ENCODE assay signal across 15 cellular contexts in genomic region chr4:111450867-111451266, GRCh38.
DNase-seq lines count a peak whose midpoint lies in the region; ATAC-seq and TF ChIP-seq lines count a peak whose summit lies in the region.
"Had no signal": no experiment of that assay in that cellular context is flagged by ENCODE, and none has a peak within 500 bp of the region (broad histone marks: within the 10 kb centered on the region; RNA-seq: fewer than 3 reads in every experiment).

No MANE protein-coding gene starts in this region.

- H3K36me3 Mint-ChIP-seq in CD4-positive, alpha-beta memory T cell, result no peaks in the 10 kb centered on the region

- ATAC-seq in GM18870 (IDR thresholded peaks at IDR 0.05; ENCODE audit: unreplicated experiment), result peak; percentile 47
- no peak for ATAC-seq in psoas muscle
- no peak for ATAC-seq in GM19395 (IDR thresholded peaks at IDR 0.05; ENCODE audit: unreplicated experiment)

- H3K27me3 Mint-ChIP-seq in CD4-positive, alpha-beta memory T cell, result no peaks in the 10 kb centered on the region
- H3K27me3 Mint-ChIP-seq: B cell; CD4-positive, alpha-beta T cell had no signal

- H3K4me1 Mint-ChIP-seq in CD4-positive, alpha-beta memory T cell, result no peaks in the 10 kb centered on the region
- H3K4me1 Mint-ChIP-seq: B cell had no signal

- H3K14ac ChIP-seq in mesenchymal stem cell (ENCODE audit: low read length in 2 of 2), result no peak overlapping the region

- H3K27me3 ChIP-seq in mesenchymal stem cell (ENCODE audit: control insufficient read depth in 1 of 2, insufficient read depth in 1 of 2, low read length in 2 of 2) (no peaks in the 10 kb centered on the region), psoas muscle (ENCODE audit: insufficient read depth in 3 of 3, low read length in 2 of 3) (no peaks in the 10 kb centered on the region)
- H3K27me3 ChIP-seq in CD4-positive, alpha-beta memory T cell (ENCODE audit: insufficient read depth, low read length), result no peaks in the 10 kb centered on the region

- no peak overlapping the region for H2AFZ ChIP-seq in mesenchymal stem cell (ENCODE audit: low read depth, low read length)

- H3K9me3 ChIP-seq in mesenchymal stem cell (ENCODE audit: control insufficient read depth, low read length), result no peaks in the 10 kb centered on the region
- H3K9me3 ChIP-seq in CD4-positive, alpha-beta memory T cell (ENCODE audit: control insufficient read depth in 1 of 2, low read length in 2 of 2), result no peaks in the 10 kb centered on the region
- H3K9me3 ChIP-seq in psoas muscle, result no peaks in the 10 kb centered on the region

- no peak overlapping the region for H3K4ac ChIP-seq in mesenchymal stem cell (ENCODE audit: low read depth in 1 of 2, low read length in 2 of 2)

- intact Hi-C loops in CD4-positive, alpha-beta memory T cell (cut with micrococcal nuclease), result no loop called here
- intact Hi-C loops in psoas muscle (cut with DNase I), result no loop called here

- CTCF ChIA-PET in CD4-positive, alpha-beta memory T cell (lab: Charles Lee; ENCODE audit: partially characterized antibody), result no interaction called here

- H3K36me3 ChIP-seq in mesenchymal stem cell (ENCODE audit: control insufficient read depth in 1 of 2, insufficient read depth in 2 of 2, low read depth in 1 of 2, low read length in 2 of 2) (no peaks in the 10 kb centered on the region), psoas muscle (ENCODE audit: insufficient read depth in 1 of 2, low read depth in 1 of 2) (no peaks in the 10 kb centered on the region)
- H3K36me3 ChIP-seq in CD4-positive, alpha-beta memory T cell (ENCODE audit: insufficient read depth, low read length), result no peaks in the 10 kb centered on the region

- H3K27ac ChIP-seq in mesenchymal stem cell (ENCODE audit: low read length, poor library complexity, severe bottlenecking) (no peak overlapping the region), psoas muscle (no peak overlapping the region)
- H3K27ac ChIP-seq in CD4-positive, alpha-beta memory T cell (ENCODE audit: low read depth, low read length), result no peak overlapping the region
- H3K27ac ChIP-seq: KMS-11 had no signal

- H4K91ac ChIP-seq in mesenchymal stem cell (ENCODE audit: low read length), result no peak overlapping the region

- peaks cover 0 to 10% (median 1%) of the 10 kb centered on the region in 8 donors for H3K9me3 Mint-ChIP-seq in CD4-positive, alpha-beta memory T cell

- H3K4me1 ChIP-seq in mesenchymal stem cell (ENCODE audit: control insufficient read depth, insufficient read depth, low read depth, low read length), result no peaks in the 10 kb centered on the region
- H3K4me1 ChIP-seq in CD4-positive, alpha-beta memory T cell (ENCODE audit: insufficient read depth, low read length), result no peaks in the 10 kb centered on the region
- no peaks in the 10 kb centered on the region for H3K4me1 ChIP-seq in psoas muscle

- TF ChIP-seq CTCF in epithelial cell of esophagus (IDR thresholded peaks at IDR 0.05; ENCODE audit: insufficient read depth, low read depth, low read length, missing control alignments) (no peak), psoas muscle (IDR thresholded peaks at IDR 0.05) (no peak)

- H2BK120ac ChIP-seq in mesenchymal stem cell (ENCODE audit: low read depth, low read length), result no peak overlapping the region

- H3K4me3 Mint-ChIP-seq in CD4-positive, alpha-beta memory T cell, result no peak overlapping the region
- H3K4me3 Mint-ChIP-seq: B cell; CD4-positive, alpha-beta T cell had no signal

- no peak overlapping the region for H2BK5ac ChIP-seq in mesenchymal stem cell (ENCODE audit: low read depth, low read length, poor library complexity, severe bottlenecking)

- no peak overlapping the region for H2AK5ac ChIP-seq in mesenchymal stem cell (ENCODE audit: low read length, severe bottlenecking)

- no peak overlapping the region for H3K18ac ChIP-seq in mesenchymal stem cell (ENCODE audit: low read depth in 1 of 2, low read length in 2 of 2)

- no peak overlapping the region for H3K9ac ChIP-seq in mesenchymal stem cell (ENCODE audit: low read length)
- H3K9ac ChIP-seq: KMS-11 had no signal

- H3K4me3 ChIP-seq in epithelial cell of esophagus (ENCODE audit: low read length) (no peak overlapping the region), mesenchymal stem cell (ENCODE audit: insufficient read depth in 1 of 2, low read depth in 1 of 2, low read length in 2 of 2) (no peak overlapping the region), psoas muscle (no peak overlapping the region)
- no peak overlapping the region for H3K4me3 ChIP-seq in CD4-positive, alpha-beta memory T cell (ENCODE audit: low read length in 2 of 2)

- POLR2A ChIA-PET in CD4-positive, alpha-beta memory T cell (lab: Charles Lee; ENCODE audit: partially characterized antibody), result no interaction called here

- no peak overlapping the region for H2BK12ac ChIP-seq in mesenchymal stem cell (ENCODE audit: low read length in 2 of 2)

- no peak overlapping the region for H3K23ac ChIP-seq in mesenchymal stem cell (ENCODE audit: low read length in 2 of 2)

- no peak overlapping the region for H4K8ac ChIP-seq in mesenchymal stem cell (ENCODE audit: low read length)

- peak; percentile 24 for DNase-seq in NCI-H69 (lab: John Stamatoyannopoulos, UW)
- DNase-seq in epithelial cell of esophagus (ENCODE audit: low read depth), result peak; percentile 18
- peak; percentile 6 for DNase-seq in mesenchymal stem cell
- no peak for DNase-seq in CD4-positive, alpha-beta memory T cell
- DNase-seq in cortex of kidney (lab: John Stamatoyannopoulos, UW), result no peak
- DNase-seq in psoas muscle, result no peak
- DNase-seq: CD4-positive, alpha-beta T cell; DND-41; HCEC 1CT; NCI-H2029; NCI-H510A treated with DMSO at 0.1 percent for 48 hours had no signal

- H3K4me2 ChIP-seq in mesenchymal stem cell (ENCODE audit: low read length, poor library complexity, severe bottlenecking), result no peak overlapping the region
- H3K4me2 ChIP-seq: KMS-11 had no signal

- H2BK15ac ChIP-seq in mesenchymal stem cell (ENCODE audit: low read depth, poor library complexity, severe bottlenecking), result no peak overlapping the region

- H3K79me1 ChIP-seq in mesenchymal stem cell (replicated peaks; ENCODE audit: low read length, poor library complexity, severe bottlenecking), result no peaks in the 10 kb centered on the region

- H3K27ac Mint-ChIP-seq in CD4-positive, alpha-beta memory T cell, result no peak overlapping the region
- H3K27ac Mint-ChIP-seq: B cell; CD4-positive, alpha-beta T cell had no signal

Comparison
In these comparisons a context has a peak if more than half of its experiments do, and no peak if none do; other contexts are left out.
1. DNase-seq: peak in NCI-H69 (single experiment), epithelial cell of esophagus (single experiment) and mesenchymal stem cell (single experiment); none in CD4-positive, alpha-beta memory T cell (0 of 5), cortex of kidney (single experiment) and psoas muscle (0 of 2).